10 cellular contexts compared by ENCODE assay signal in genomic region chr1:33228935-33229487, GRCh38. TPM values are rescaled to one million over a fixed set of nuclear protein-coding genes. Genes with fewer than 3 reads are reported as not detected.
DNase-seq lines count a peak whose midpoint lies in the region; ATAC-seq, FAIRE-seq and TF ChIP-seq lines count a peak whose summit lies in the region.
"Had no signal": no experiment of that assay in that cellular context is flagged by ENCODE, and none has a peak within 500 bp of the region (broad histone marks: within the 10 kb centered on the region; RNA-seq: fewer than 3 reads in every experiment).

No MANE protein-coding gene starts in this region.

- no peaks in the 10 kb centered on the region for H3K4me1 ChIP-seq in astrocyte (ENCODE audit: insufficient read depth, low read length)
- no peaks in the 10 kb centered on the region for H3K4me1 ChIP-seq in BE2C

- H3K79me2 ChIP-seq in astrocyte (ENCODE audit: insufficient read depth, low read length) = no peaks in the 10 kb centered on the region

- H3K36me3 ChIP-seq in astrocyte (ENCODE audit: insufficient read depth, low read length) (no peaks in the 10 kb centered on the region), BE2C (no peaks in the 10 kb centered on the region)
- H3K36me3 ChIP-seq: upper lobe of left lung had no signal

- H3K4me3 Mint-ChIP-seq in astrocyte (ENCODE audit: unreplicated experiment) = no peak overlapping the region

- no peaks in the 10 kb centered on the region for H3K36me3 Mint-ChIP-seq in astrocyte (ENCODE audit: low read depth, unreplicated experiment)

- TF ChIP-seq CTCF in astrocyte (IDR thresholded peaks at IDR 0.05; ENCODE audit: insufficient read depth, low read depth, low read length) = no peak
- TF ChIP-seq CTCF in BE2C (IDR thresholded peaks at IDR 0.05; ENCODE audit: low read depth, low read length) = no peak

- H3K9ac ChIP-seq in astrocyte (ENCODE audit: low read length) = no peak overlapping the region

- peak; percentile 93 for ATAC-seq in left ventricle myocardium superior
- ATAC-seq in HG03520 (IDR thresholded peaks at IDR 0.05; ENCODE audit: unreplicated experiment) = no peak
- ATAC-seq: activated CD4-positive, CD25-positive, alpha-beta regulatory T cell treated with anti-CD3 and anti-CD28 coated beads, Interleukin-2, amount 50 U/mL, for 24 hours had no signal

- H3K27ac Mint-ChIP-seq in astrocyte (ENCODE audit: unreplicated experiment) = no peak overlapping the region

- no peak overlapping the region for H3K4me3 ChIP-seq in astrocyte (ENCODE audit: insufficient read depth, low read depth, low read length)
- H3K4me3 ChIP-seq in BE2C (ENCODE audit: low read depth, low read length) = no peak overlapping the region
- H3K4me3 ChIP-seq: upper lobe of left lung had no signal

- intact Hi-C loops in left ventricle myocardium superior (cut with micrococcal nuclease) = no loop called here

- H3K27me3 ChIP-seq in astrocyte (ENCODE audit: insufficient read depth, low read length) (peaks cover 5% of the 10 kb centered on the region), BE2C (no peaks in the 10 kb centered on the region)
- H3K27me3 ChIP-seq: upper lobe of left lung had no signal

- peaks cover 5% of the 10 kb centered on the region for H3K9me3 Mint-ChIP-seq in astrocyte (ENCODE audit: unreplicated experiment)

- H4K20me1 ChIP-seq in astrocyte (ENCODE audit: insufficient read depth, low read length) = no peaks in the 10 kb centered on the region

- DNase-seq in HS-27A (ENCODE audit: low read depth) (peak; percentile 59), astrocyte (ENCODE audit: low read depth) (peak; percentile 81), left ventricle myocardium superior (no peak), smooth muscle cell of the brain vasculature (ENCODE audit: low read depth, low spot score) (peak; percentile 62), BE2C (no peak), NOMO-1 treated with DMSO at 0.1 percent for 48 hours (lab: John Stamatoyannopoulos, UW; ENCODE audit: unreplicated experiment) (no peak)
- DNase-seq: aorta, upper lobe of left lung had no signal

- H3K9me3 ChIP-seq in astrocyte (ENCODE audit: insufficient read depth, low read depth, low read length) (no peaks in the 10 kb centered on the region), BE2C (no peaks in the 10 kb centered on the region)

- H3K27me3 Mint-ChIP-seq in astrocyte (ENCODE audit: low read depth, unreplicated experiment) = peaks cover 16% of the 10 kb centered on the region

- peaks cover 6% of the 10 kb centered on the region for H3K4me1 Mint-ChIP-seq in astrocyte (ENCODE audit: low read depth, unreplicated experiment)

- FAIRE-seq in astrocyte (lab: Jason Lieb, UNC) = no peak

- no peak overlapping the region for H2AFZ ChIP-seq in astrocyte (ENCODE audit: low read depth, low read length)

- H3K4me2 ChIP-seq in astrocyte (ENCODE audit: low read length) = no peak overlapping the region

- no peak overlapping the region for H3K27ac ChIP-seq in astrocyte (ENCODE audit: low read depth, low read length)
- H3K27ac ChIP-seq: upper lobe of left lung had no signal

RNA-seq across cellular contexts. Expression of gene ZNF362, which starts 27.3 kb away (rescaled TPM):
- 38.7 and 43.8 TPM in 2 replicates for total RNA-seq in astrocyte
- total RNA-seq in left ventricle myocardium superior = 37.8 TPM
- polyA plus RNA-seq in BE2C (2012; ENCODE audit: insufficient read depth, insufficient read length, low read depth) = 31.2 TPM

RNA-seq across cellular contexts. Expression of gene TRIM62, which starts 47.2 kb away (rescaled TPM):
- 10.8 and 11.5 TPM in 2 replicates for total RNA-seq in astrocyte
- 2.0 TPM for total RNA-seq in left ventricle myocardium superior
- 13.3 TPM for polyA plus RNA-seq in BE2C (2012; ENCODE audit: insufficient read depth, insufficient read length, low read depth)

Comparison
In these comparisons a context has a peak if more than half of its experiments do, and no peak if none do; other contexts are left out.
1. DNase-seq: peak in HS-27A (single experiment), astrocyte (single experiment) and smooth muscle cell of the brain vasculature (single experiment); none in left ventricle myocardium superior (single experiment), BE2C (single experiment) and NOMO-1 treated with DMSO at 0.1 percent for 48 hours (single experiment).